Comparison of ENCODE assay signal across 1 cellular context in genomic region chrX:13283968-13284914, GRCh38.
TF ChIP-seq lines count a peak whose summit lies in the region.

No MANE protein-coding gene starts in this region.

TF ChIP-seq in HepG2, 621 proteins besides CTCF, POLR2A, EP300 and RAD21 (continued from another document):
- TF ChIP-seq ARID5B (CRISPR knock-in tag; IDR thresholded peaks at IDR 0.05) (no peak), SRF (IDR thresholded peaks at IDR 0.05; ENCODE audit: low read depth, low read length) (no peak), ZNF75D (CRISPR knock-in tag; IDR thresholded peaks at IDR 0.05; ENCODE audit: borderline replicate concordance) (no peak)
